In genomic region chr2:74001781-74002514, GRCh38 we compare ENCODE assay signal across 8 cellular contexts. TPM values are rescaled to one million over a fixed set of nuclear protein-coding genes. Genes with fewer than 3 reads are reported as not detected.
A peak's percentile ranks its signal among the peaks of the same experiment; 100 is the strongest.
DNase-seq lines count a peak whose midpoint lies in the region; ATAC-seq, FAIRE-seq and TF ChIP-seq lines count a peak whose summit lies in the region.

No MANE protein-coding gene starts in this region.

- TF ChIP-seq POLR2A in GM12891 (IDR thresholded peaks at IDR 0.05; ENCODE audit: low read depth, low read length): no peak

- no peak for TF ChIP-seq CTCF in epithelial cell of proximal tubule (conservative IDR thresholded peaks at IDR 0.05; ENCODE audit: low read depth, low read length)
- no peak for TF ChIP-seq CTCF in retinal pigment epithelial cell (conservative IDR thresholded peaks at IDR 0.05; ENCODE audit: low read depth, low read length)

- H3K4me3 ChIP-seq in epithelial cell of proximal tubule (ENCODE audit: low read depth, low read length) (peak overlapping the region; percentile 44), retinal pigment epithelial cell (ENCODE audit: low read length) (peak overlapping the region; percentile 47)

- peak; percentile 44 for ATAC-seq in GM21619 (IDR thresholded peaks at IDR 0.05; ENCODE audit: unreplicated experiment)

- peak; percentile 47 for FAIRE-seq in GM12891 (lab: Jason Lieb, UNC)

- no peak for DNase-seq in GM12891 (ENCODE audit: insufficient read length, low spot score)
- DNase-seq in NAMALWA (ENCODE audit: low spot score): peak; percentile 33
- no peak for DNase-seq in epithelial cell of proximal tubule (ENCODE audit: low read depth)
- no peak for DNase-seq in retinal pigment epithelial cell (ENCODE audit: low read depth)
- DNase-seq in HPDE6-E6E7 (ENCODE audit: extremely low spot score): no peak
- no peak for DNase-seq in GF-D8 (lab: John Stamatoyannopoulos, UW)
- no peak for DNase-seq in NCI-H187 treated with DMSO at 0.1 percent for 48 hours (lab: John Stamatoyannopoulos, UW)

TF ChIP-seq in GM12891, 5 proteins besides CTCF, POLR2A, EP300 and RAD21:
- TF ChIP-seq TAF1 (IDR thresholded peaks at IDR 0.05; ENCODE audit: low read depth, low read length) (no peak), PAX5 (IDR thresholded peaks at IDR 0.05; ENCODE audit: insufficient read depth, low read length, severe bottlenecking) (no peak), POU2F2 (IDR thresholded peaks at IDR 0.05; ENCODE audit: low read depth, low read length) (no peak), POLR2AphosphoS5 (IDR thresholded peaks at IDR 0.05; ENCODE audit: low read depth, low read length) (no peak), SPI1 (IDR thresholded peaks at IDR 0.05; ENCODE audit: low read depth, low read length) (no peak)

RNA-seq across cellular contexts. Expression of gene TET3, which starts 17.2 kb away (rescaled TPM):
- 9.6 TPM for polyA plus RNA-seq in GM12891 (2012; ENCODE audit: low read depth, missing spikeins)
- total RNA-seq in epithelial cell of proximal tubule: 4.8 and 5.4 TPM in 2 replicates
